Comparison of ENCODE assay signal across 16 cellular contexts in the genomic region with DNA sequence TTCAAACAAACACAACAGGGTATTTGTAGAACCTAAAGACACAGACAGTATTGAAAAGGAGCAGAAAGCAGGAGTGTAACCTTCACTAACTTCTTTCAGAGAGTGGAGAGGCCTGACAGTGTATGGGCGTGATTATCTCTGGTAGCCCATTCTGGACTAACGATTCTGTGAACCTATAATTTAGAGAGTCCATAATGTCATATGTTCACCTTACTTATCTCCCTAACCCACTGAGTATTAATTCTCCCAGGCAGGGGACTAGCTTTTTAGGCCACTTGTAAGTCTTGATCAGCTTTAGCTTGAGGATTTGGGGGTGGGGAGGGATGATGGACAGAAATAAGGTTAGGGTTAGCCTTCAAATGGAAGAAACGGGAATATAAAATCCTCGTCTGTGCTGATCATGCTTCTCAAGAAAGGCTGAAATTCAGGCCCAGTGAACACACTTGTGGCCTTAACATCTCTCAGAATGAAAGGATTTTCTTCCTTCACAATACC. TPM values are rescaled to one million over a fixed set of nuclear protein-coding genes. Genes with fewer than 3 reads are reported as not detected.
DNase-seq lines count a peak whose midpoint lies in the region; ATAC-seq, FAIRE-seq and TF ChIP-seq lines count a peak whose summit lies in the region.
"Had no signal": no experiment of that assay in that cellular context is flagged by ENCODE, and none has a peak within 500 bp of the region (broad histone marks: within the 10 kb centered on the region; RNA-seq: fewer than 3 reads in every experiment).

No MANE protein-coding gene starts in this region.

- H3K27ac ChIP-seq in GM12878 (ENCODE audit: control insufficient read depth, insufficient read depth) (no peak overlapping the region), left lung (peak overlapping the region; percentile 79 to 84), suprapubic skin (peak overlapping the region; percentile 76)
- H3K27ac ChIP-seq: thyroid gland had no signal

- FAIRE-seq in GM12878 (lab: Jason Lieb, UNC), result no peak

- no peak for TF ChIP-seq RAD21 in GM12878 (IDR thresholded peaks at IDR 0.05; ENCODE audit: insufficient read depth, low read depth, low read length)

- in situ Hi-C loops in GM12878 (cut with MboI), result no loop called here

- no peaks in the 10 kb centered on the region for H4K20me1 ChIP-seq in GM12878 (ENCODE audit: control insufficient read depth, insufficient read depth)

- H3K4me3 ChIP-seq in GM12878, result no peak overlapping the region
- no peak overlapping the region for H3K4me3 ChIP-seq in left lung
- H3K4me3 ChIP-seq in suprapubic skin, result no peak overlapping the region
- no peak overlapping the region for H3K4me3 ChIP-seq in MG63
- H3K4me3 ChIP-seq: thyroid gland had no signal

- no peak for ATAC-seq in GM12878
- no peak for ATAC-seq in left lung
- ATAC-seq: left ventricle myocardium superior, right cardiac atrium had no signal

- TF ChIP-seq POLR2A in GM12878 (IDR thresholded peaks at IDR 0.05; ENCODE audit: low read depth, low read length) (no peak), suprapubic skin (IDR thresholded peaks at IDR 0.05) (no peak)

- no peak overlapping the region for H3K9ac ChIP-seq in GM12878 (ENCODE audit: control insufficient read depth, insufficient read depth, low read length)
- H3K9ac ChIP-seq: SK-N-SH had no signal

- WGBS in GM12878 (ENCODE audit: insufficient coverage, insufficient replicate concordance, low lambda C conversion rate, missing lambda C conversion rate), result 73% methylated on average over 4 of the region's 4 CpGs
- WGBS in suprapubic skin, result 86% methylated on average over 4 of the region's 4 CpGs

- H3K4me1 ChIP-seq in GM12878 (ENCODE audit: control insufficient read depth, insufficient read depth, low read length), result peaks cover 12% of the 10 kb centered on the region
- H3K4me1 ChIP-seq in left lung, result peaks cover 12 to 43% of the 10 kb centered on the region in 2 donors
- H3K4me1 ChIP-seq in suprapubic skin, result peaks cover 47% of the 10 kb centered on the region

- BruUV-seq in GM12878 (replicated peaks; lab: Mats Ljungman, UMichigan), result no TSS peak

- peaks cover 6% of the 10 kb centered on the region for H3K79me2 ChIP-seq in GM12878 (ENCODE audit: control insufficient read depth, insufficient read depth, low read length)

- DNase-seq in NCI-H2227 treated with DMSO at 0.1 percent for 48 hours (lab: John Stamatoyannopoulos, UW), result peak; percentile 69
- no peak for DNase-seq in GM12878 (ENCODE audit: low read depth, low spot score)
- no peak for DNase-seq in left lung
- no peak for DNase-seq in suprapubic skin (ENCODE audit: low spot score in 2 of 2)
- no peak for DNase-seq in iPS-NIHi7 (ENCODE audit: extremely low spot score)
- DNase-seq in NCI-H2029 (lab: John Stamatoyannopoulos, UW), result no peak
- DNase-seq in MG63, result no peak
- DNase-seq in NCI-H1092 (lab: John Stamatoyannopoulos, UW), result no peak
- DNase-seq: anterior cingulate cortex; BE2C; left ventricle myocardium superior; NCI-H1105 treated with DMSO at 0.1 percent for 48 hours; right cardiac atrium; SK-N-SH; stimulated activated CD4-positive, alpha-beta T cell treated with anti-CD3 and anti-CD28 coated beads, Interleukin-2, amount 100 ng/mL, for 48 hours; thyroid gland had no signal

- H3K36me3 ChIP-seq in GM12878 (ENCODE audit: control insufficient read depth in 2 of 2, insufficient read depth in 2 of 2, low read length in 1 of 2), result no peaks in the 10 kb centered on the region
- no peaks in the 10 kb centered on the region for H3K36me3 ChIP-seq in left lung
- no peaks in the 10 kb centered on the region for H3K36me3 ChIP-seq in suprapubic skin
- no peaks in the 10 kb centered on the region for H3K36me3 ChIP-seq in MG63
- H3K36me3 ChIP-seq: BE2C, thyroid gland had no signal

- RAD21 ChIA-PET in GM12878 (lab: Charles Lee; ENCODE audit: unreplicated experiment), result interaction anchor here (0.6 kb wide), 1 partner anchor 8 kb away, joined by 4 read pairs; no protein-coding TSS in a partner anchor

- no peaks in the 10 kb centered on the region for H3K9me3 ChIP-seq in GM12878 (replicated peaks; ENCODE audit: control insufficient read depth, insufficient read depth, low read length)
- no peaks in the 10 kb centered on the region for H3K9me3 ChIP-seq in left lung
- no peaks in the 10 kb centered on the region for H3K9me3 ChIP-seq in suprapubic skin
- H3K9me3 ChIP-seq in MG63, result no peaks in the 10 kb centered on the region
- H3K9me3 ChIP-seq: BE2C, SK-N-SH, thyroid gland had no signal

- SMC1A ChIA-PET in GM12878 (lab: Charles Lee; ENCODE audit: uncharacterized antibody, unreplicated experiment), result interaction anchor here (0.6 to 1.3 kb wide), 4 partner anchors 21 to 66 kb away, joined by 3 read pairs; no protein-coding TSS in a partner anchor

- POLR2A ChIA-PET in GM12878 (lab: Charles Lee), result no interaction called here

- H3K4me2 ChIP-seq in GM12878 (ENCODE audit: control insufficient read depth, insufficient read depth), result no peak overlapping the region
- H3K4me2 ChIP-seq: SK-N-SH had no signal

- no peak overlapping the region for H2AFZ ChIP-seq in GM12878 (ENCODE audit: control insufficient read depth, low read depth, low read length)

- intact Hi-C loops in GM12878 (cut with micrococcal nuclease; ENCODE audit: unreplicated experiment), result no loop called here
- intact Hi-C loops in left lung (cut with DNase I), result no loop called here

- TF ChIP-seq EP300 in GM12878 (IDR thresholded peaks at IDR 0.05; ENCODE audit: borderline replicate concordance in 1 of 2, control insufficient read depth in 1 of 2, low read depth in 2 of 2, low read length in 2 of 2) (no peak), suprapubic skin (IDR thresholded peaks at IDR 0.05) (no peak)

- TF ChIP-seq CTCF in GM12878 (IDR thresholded peaks at IDR 0.05 in 2 of 3, conservative IDR thresholded peaks at IDR 0.05 in 1 of 3; ENCODE audit: control insufficient read depth in 2 of 3, extremely low read depth in 1 of 3, insufficient read depth in 1 of 3, low read depth in 3 of 3, low read length in 3 of 3) (no peak), left lung (IDR thresholded peaks at IDR 0.05) (no peak), suprapubic skin (IDR thresholded peaks at IDR 0.05) (no peak)

- CTCF ChIA-PET in GM12878 (lab: Yijun Ruan, JAX), result interaction anchor here (1.7 kb wide), 1 partner anchor 21 kb away, joined by 6 read pairs; no protein-coding TSS in a partner anchor

- no peaks in the 10 kb centered on the region for H3K27me3 ChIP-seq in GM12878 (replicated peaks in 1 of 2; ENCODE audit: control insufficient read depth in 2 of 2, insufficient read depth in 2 of 2, low read length in 1 of 2)
- peaks cover 0 to 10% of the 10 kb centered on the region in 2 donors for H3K27me3 ChIP-seq in left lung
- no peaks in the 10 kb centered on the region for H3K27me3 ChIP-seq in suprapubic skin
- H3K27me3 ChIP-seq in MG63, result no peaks in the 10 kb centered on the region
- H3K27me3 ChIP-seq: BE2C, thyroid gland had no signal

TF ChIP-seq in GM12878, 131 proteins besides CTCF, POLR2A, EP300 and RAD21:
- TF ChIP-seq CREB1 (IDR thresholded peaks at IDR 0.05; ENCODE audit: low read depth) (no peak), NFXL1 (IDR thresholded peaks at IDR 0.05; ENCODE audit: borderline replicate concordance) (0 out of 2 replicates have a peak, but pooled peaks have one; percentile 23)

RNA-seq across cellular contexts. Expression of a gene that starts 2.8 kb away (rescaled TPM):
- 5.4 and 5.5 TPM in 2 replicates for total RNA-seq in GM12878 (2013; cell fraction: nucleolus; rRNA removed)
- total RNA-seq in GM12878 (2014; rRNA removed) (2.1 and 2.6 TPM in 2 replicates), GM12878 (2014; rRNA removed; fragmentation: Illumina TruSeq; extraction: Trizol) (3.0 and 3.1 TPM in 2 replicates), GM12878 (2021) (4.3 and 4.7 TPM in 2 replicates), left lung (10 to 100 TPM; 23.5 to 37.3 TPM), suprapubic skin (10 to 100 TPM in 1 of 4 donors, 1 to 10 TPM in 3; 7.6 to 10.3 (median 8.4) TPM)
- polyA plus RNA-seq in GM12878 (2011; ENCODE audit: low read depth), result 0.54 TPM
- polyA plus RNA-seq in GM12878 (2011; rRNA removed) (1.3 and 2.6 TPM in 2 replicates), GM12878 (2014; fragmentation: Illumina TruSeq; extraction: Trizol) (0.65 and 1.1 TPM in 2 replicates), GM12878 (2014; fragmentation: Nextera tagmentation; extraction: Ambion mirVana) (1 to 10 TPM in 1 of 2 experiments, under 1 TPM in 1; 0.57 to 1.9 TPM), GM12878 (2014; rRNA removed) (0.85 and 0.86 TPM in 2 replicates), GM12878 (2016; fragmentation: Nextera tagmentation; extraction: Ambion mirVana) (1 to 10 TPM; 2.5 to 3.0 TPM)
- 0.57 and 0.67 TPM in 2 replicates for polyA plus RNA-seq in GM12878 (2011; cell fraction: cytosol; rRNA removed)
- polyA plus RNA-seq in GM12878 (2011; cell fraction: nucleus; rRNA removed), result 0.55 and 0.63 TPM in 2 replicates
- 0.60 and 0.88 TPM in 2 replicates for polyA plus RNA-seq in GM12878 (2012)
- polyA minus RNA-seq in GM12878 (2011; rRNA and poly(A)+ RNA removed), result 1.2 and 1.8 TPM in 2 replicates
- 1.2 and 1.6 TPM in 2 replicates for polyA minus RNA-seq in GM12878 (2011; cell fraction: cytosol; rRNA and poly(A)+ RNA removed)
- 0.73 and 1.1 TPM in 2 replicates for polyA minus RNA-seq in GM12878 (2011; cell fraction: nucleus; rRNA and poly(A)+ RNA removed)
- 2.0 and 2.4 TPM in 2 replicates for total RNA-seq in MG63 (2014; rRNA removed; shearing (Covaris generic); ENCODE audit: low replicate concordance)

RNA-seq across cellular contexts. Expression of a gene that starts 37.2 kb away (rescaled TPM):
- total RNA-seq in GM12878 (2013; cell fraction: nucleolus; rRNA removed), result not detected in 2 replicates
- total RNA-seq in GM12878 (2014; rRNA removed) (not detected in 2 replicates), GM12878 (2014; rRNA removed; fragmentation: Illumina TruSeq; extraction: Trizol) (not detected in 2 replicates), GM12878 (2021) (0.05 TPM in 1 of 2 replicates, not detected in the other), left lung (1 to 10 TPM; 2.3 to 7.0 TPM), suprapubic skin (10 to 100 TPM in 1 of 4 donors, 1 to 10 TPM in 3; 3.3 to 10.1 (median 5.3) TPM)
- 0.10 TPM for polyA plus RNA-seq in GM12878 (2011; ENCODE audit: low read depth)
- polyA plus RNA-seq in GM12878 (2011; rRNA removed) (not detected in 2 replicates), GM12878 (2014; fragmentation: Illumina TruSeq; extraction: Trizol) (0.07 TPM in 1 of 2 replicates, not detected in the other), GM12878 (2014; fragmentation: Nextera tagmentation; extraction: Ambion mirVana) (not detected), GM12878 (2014; rRNA removed) (0.04 TPM in 1 of 2 replicates, not detected in the other), GM12878 (2016; fragmentation: Nextera tagmentation; extraction: Ambion mirVana) (under 1 TPM; 0.17 to 0.55 TPM)
- polyA plus RNA-seq in GM12878 (2011; cell fraction: cytosol; rRNA removed), result not detected in 2 replicates
- polyA plus RNA-seq in GM12878 (2011; cell fraction: nucleus; rRNA removed), result 0.07 TPM in 1 of 2 replicates, not detected in the other
- 0.32 and 0.50 TPM in 2 replicates for polyA plus RNA-seq in GM12878 (2012)
- polyA minus RNA-seq in GM12878 (2011; rRNA and poly(A)+ RNA removed), result not detected in 2 replicates
- polyA minus RNA-seq in GM12878 (2011; cell fraction: cytosol; rRNA and poly(A)+ RNA removed), result not detected in 2 replicates
- polyA minus RNA-seq in GM12878 (2011; cell fraction: nucleus; rRNA and poly(A)+ RNA removed), result not detected in 2 replicates
- 0.07 TPM in 1 of 2 replicates, not detected in the other for total RNA-seq in MG63 (2014; rRNA removed; shearing (Covaris generic); ENCODE audit: low replicate concordance)
